ENCODE assay signal across 41 cellular contexts in genomic region chr17:11816409-11816808, GRCh38.
"Had no signal": no experiment of that assay in that cellular context is flagged by ENCODE, and none has a peak within 500 bp of the region (broad histone marks: within the 10 kb centered on the region; RNA-seq: fewer than 3 reads in every experiment).

No MANE protein-coding gene starts in this region.

- H3K27ac Mint-ChIP-seq: activated naive CD4-positive, alpha-beta T cell treated with anti-CD3 and anti-CD28 coated beads for 36 hours; activated naive CD4-positive, alpha-beta T cell treated with anti-CD3 and anti-CD28 coated beads, Interleukin-2, amount 10 ng/mL, durations not matched to agents 7 days and 5 days; activated naive CD4-positive, alpha-beta T cell treated with anti-CD3 and anti-CD28 coated beads, Interleukin-2, amount 50 U/mL, for 24 hours; activated naive CD4-positive, alpha-beta T cell treated with anti-CD3 and anti-CD28 coated beads, Interleukin-2, amount 50 U/mL, for 72 hours; activated naive CD8-positive, alpha-beta T cell; activated naive CD8-positive, alpha-beta T cell treated with anti-CD3 and anti-CD28 coated beads for 36 hours; activated naive CD8-positive, alpha-beta T cell treated with anti-CD3 and anti-CD28 coated beads, Interleukin-2, amount 10 ng/mL, durations not matched to agents 7 days and 5 days; activated naive CD8-positive, alpha-beta T cell treated with anti-CD3 and anti-CD28 coated beads, Interleukin-2, amount 50 U/mL, for 24 hours; activated T-cell treated with anti-CD3 and anti-CD28 coated beads, Interleukin-2, amount 50 U/mL, for 24 hours; activated T-cell treated with anti-CD3 and anti-CD28 coated beads, Interleukin-2, amount 50 U/mL, for 72 hours; activated T-helper 1 cell treated with anti-CD3 and anti-CD28 coated beads, Interleukin-12 subunit alpha, Interleukin-12 subunit beta, Interleukin-2, Interleukin-4 antibody, amounts not matched to agents 30 ng/mL and 10 ng/mL and 1 ng/mL, durations not matched to agents 14 hours and 24 hours and 36 hours; activated T-helper 17 cell treated with anti-CD3 and anti-CD28 coated beads, Interleukin-2, amount 50 U/mL, for 72 hours; activated T-helper 2 cell treated with anti-CD3 and anti-CD28 coated beads, Interferon-gamma antibody, Interleukin-2, Interleukin-4, amounts not matched to agents 10 μg/mL and 5 μg/mL and 100 μg/mL, durations not matched to agents 14 hours and 24 hours and 36 hours; brain had no signal

- H3K27me3 ChIP-seq: adrenal gland, ascending aorta, body of pancreas, brain microvascular endothelial cell, breast epithelium, cardiac muscle cell had no signal

- H3K4me3 Mint-ChIP-seq: activated naive CD4-positive, alpha-beta T cell treated with anti-CD3 and anti-CD28 coated beads for 36 hours; activated naive CD4-positive, alpha-beta T cell treated with anti-CD3 and anti-CD28 coated beads, Interleukin-2, amount 10 ng/mL, durations not matched to agents 7 days and 5 days; activated naive CD4-positive, alpha-beta T cell treated with anti-CD3 and anti-CD28 coated beads, Interleukin-2, amount 50 U/mL, for 24 hours; activated naive CD8-positive, alpha-beta T cell; activated naive CD8-positive, alpha-beta T cell treated with anti-CD3 and anti-CD28 coated beads for 36 hours; activated naive CD8-positive, alpha-beta T cell treated with anti-CD3 and anti-CD28 coated beads, Interleukin-2, amount 10 ng/mL, durations not matched to agents 7 days and 5 days; activated naive CD8-positive, alpha-beta T cell treated with anti-CD3 and anti-CD28 coated beads, Interleukin-2, amount 50 U/mL, for 24 hours; activated T-cell treated with anti-CD3 and anti-CD28 coated beads, Interleukin-2, amount 50 U/mL, for 24 hours; activated T-cell treated with anti-CD3 and anti-CD28 coated beads, Interleukin-2, amount 50 U/mL, for 4 hours; activated T-cell treated with anti-CD3 and anti-CD28 coated beads, Interleukin-2, amount 50 U/mL, for 72 hours; activated T-helper 1 cell treated with anti-CD3 and anti-CD28 coated beads, Interleukin-12 subunit alpha, Interleukin-12 subunit beta, Interleukin-2, Interleukin-4 antibody, amounts not matched to agents 30 ng/mL and 10 ng/mL and 1 ng/mL, durations not matched to agents 14 hours and 24 hours and 36 hours; activated T-helper 17 cell treated with anti-CD3 and anti-CD28 coated beads, Interleukin-2, amount 50 U/mL, for 72 hours; brain; central memory CD8-positive, alpha-beta T cell had no signal

- H3K9me3 Mint-ChIP-seq: activated naive CD4-positive, alpha-beta T cell treated with anti-CD3 and anti-CD28 coated beads, Interleukin-2, amount 50 U/mL, for 24 hours; activated naive CD8-positive, alpha-beta T cell treated with anti-CD3 and anti-CD28 coated beads for 36 hours; activated naive CD8-positive, alpha-beta T cell treated with anti-CD3 and anti-CD28 coated beads, Interleukin-2, amount 10 ng/mL, durations not matched to agents 7 days and 5 days; activated naive CD8-positive, alpha-beta T cell treated with anti-CD3 and anti-CD28 coated beads, Interleukin-2, amount 50 U/mL, for 24 hours; activated T-cell treated with anti-CD3 and anti-CD28 coated beads, Interleukin-2, amount 50 U/mL, for 24 hours; activated T-cell treated with anti-CD3 and anti-CD28 coated beads, Interleukin-2, amount 50 U/mL, for 4 hours; activated T-helper 1 cell treated with anti-CD3 and anti-CD28 coated beads, Interleukin-12 subunit alpha, Interleukin-12 subunit beta, Interleukin-2, Interleukin-4 antibody, amounts not matched to agents 30 ng/mL and 10 ng/mL and 1 ng/mL, durations not matched to agents 14 hours and 24 hours and 36 hours; activated T-helper 17 cell treated with anti-CD3 and anti-CD28 coated beads, Interleukin-2, amount 50 U/mL, for 72 hours; central memory CD8-positive, alpha-beta T cell had no signal

- H3K36me3 Mint-ChIP-seq: activated naive CD4-positive, alpha-beta T cell treated with anti-CD3 and anti-CD28 coated beads, Interleukin-2, amount 10 ng/mL, durations not matched to agents 7 days and 5 days; activated naive CD4-positive, alpha-beta T cell treated with anti-CD3 and anti-CD28 coated beads, Interleukin-2, amount 50 U/mL, for 24 hours; activated naive CD4-positive, alpha-beta T cell treated with anti-CD3 and anti-CD28 coated beads, Interleukin-2, amount 50 U/mL, for 72 hours; activated naive CD8-positive, alpha-beta T cell; activated naive CD8-positive, alpha-beta T cell treated with anti-CD3 and anti-CD28 coated beads for 36 hours; activated naive CD8-positive, alpha-beta T cell treated with anti-CD3 and anti-CD28 coated beads, Interleukin-2, amount 10 ng/mL, durations not matched to agents 7 days and 5 days; brain had no signal

- H3K27me3 Mint-ChIP-seq: activated naive CD4-positive, alpha-beta T cell treated with anti-CD3 and anti-CD28 coated beads, Interleukin-2, amount 10 ng/mL, durations not matched to agents 7 days and 5 days; activated naive CD4-positive, alpha-beta T cell treated with anti-CD3 and anti-CD28 coated beads, Interleukin-2, amount 50 U/mL, for 24 hours; activated naive CD8-positive, alpha-beta T cell treated with anti-CD3 and anti-CD28 coated beads for 36 hours; activated naive CD8-positive, alpha-beta T cell treated with anti-CD3 and anti-CD28 coated beads, Interleukin-2, amount 10 ng/mL, durations not matched to agents 7 days and 5 days; activated naive CD8-positive, alpha-beta T cell treated with anti-CD3 and anti-CD28 coated beads, Interleukin-2, amount 50 U/mL, for 24 hours; activated T-cell treated with anti-CD3 and anti-CD28 coated beads, Interleukin-2, amount 50 U/mL, for 24 hours; brain; central memory CD8-positive, alpha-beta T cell had no signal

- H3K4me3 ChIP-seq: adrenal gland, ascending aorta, body of pancreas, breast epithelium, cardiac muscle cell had no signal

- H3K4me1 ChIP-seq: adrenal gland, ascending aorta, body of pancreas, breast epithelium had no signal

- H3K36me3 ChIP-seq: adrenal gland, ascending aorta, brain microvascular endothelial cell, breast epithelium, cardiac muscle cell had no signal

- FAIRE-seq: astrocyte, bronchial epithelial cell had no signal

- H3K4me1 Mint-ChIP-seq: activated naive CD4-positive, alpha-beta T cell treated with anti-CD3 and anti-CD28 coated beads, Interleukin-2, amount 10 ng/mL, durations not matched to agents 7 days and 5 days; activated naive CD4-positive, alpha-beta T cell treated with anti-CD3 and anti-CD28 coated beads, Interleukin-2, amount 50 U/mL, for 24 hours; activated naive CD8-positive, alpha-beta T cell treated with anti-CD3 and anti-CD28 coated beads for 36 hours; activated naive CD8-positive, alpha-beta T cell treated with anti-CD3 and anti-CD28 coated beads, Interleukin-2, amount 10 ng/mL, durations not matched to agents 7 days and 5 days; activated naive CD8-positive, alpha-beta T cell treated with anti-CD3 and anti-CD28 coated beads, Interleukin-2, amount 50 U/mL, for 24 hours; activated T-helper 17 cell treated with anti-CD3 and anti-CD28 coated beads, Interleukin-2, amount 50 U/mL, for 72 hours; brain; central memory CD8-positive, alpha-beta T cell had no signal

- DNase-seq: activated effector memory CD4-positive, alpha-beta T cell treated with anti-CD3 and anti-CD28 coated beads, Interleukin-2, amount 50 U/mL, for 16 hours; activated effector memory CD4-positive, alpha-beta T cell treated with Interleukin-2 at 50 U/mL for 16 hours; activated gamma-delta T cell; activated gamma-delta T cell treated with Interleukin-2 at 50 U/mL for 16 hours; activated naive CD4-positive, alpha-beta T cell; activated naive CD4-positive, alpha-beta T cell treated with anti-CD3 and anti-CD28 coated beads for 36 hours; activated naive CD4-positive, alpha-beta T cell treated with anti-CD3 and anti-CD28 coated beads, Interleukin-2, amount 10 ng/mL, durations not matched to agents 7 days and 5 days; activated naive CD4-positive, alpha-beta T cell treated with anti-CD3 and anti-CD28 coated beads, Interleukin-2, amount 50 U/mL, for 16 hours; activated naive CD4-positive, alpha-beta T cell treated with Interleukin-2 at 50 U/mL for 16 hours; activated naive CD8-positive, alpha-beta T cell treated with anti-CD3 and anti-CD28 coated beads for 36 hours; activated naive CD8-positive, alpha-beta T cell treated with anti-CD3 and anti-CD28 coated beads, Interleukin-2, amount 10 ng/mL, durations not matched to agents 7 days and 5 days; activated naive CD8-positive, alpha-beta T cell treated with anti-CD3 and anti-CD28 coated beads, Interleukin-2, amount 50 U/mL, for 24 hours; activated T-cell treated with anti-CD3 and anti-CD28 coated beads for 4 hours; activated T-cell treated with anti-CD3 and anti-CD28 coated beads, Interleukin-2, amount 50 U/mL, for 1 hour; activated T-cell treated with anti-CD3 and anti-CD28 coated beads, Interleukin-2, amount 50 U/mL, for 24 hours; activated T-cell treated with anti-CD3 and anti-CD28 coated beads, Interleukin-2, amount 50 U/mL, for 4 hours; activated T-cell treated with anti-CD3 and anti-CD28 coated beads, Interleukin-2, amount 50 U/mL, for 48 hours; activated T-cell treated with anti-CD3 and anti-CD28 coated beads, Interleukin-2, amount 50 U/mL, for 72 hours; adrenal gland; amniotic stem cell; amygdala; anterior cingulate cortex; aorta; body of pancreas; brain microvascular endothelial cell; caudate nucleus; central memory CD4-positive, alpha-beta T cell; cerebellar nuclear complex had no signal

- H3K9me3 ChIP-seq: adrenal gland, ascending aorta, body of pancreas, breast epithelium had no signal

- ATAC-seq: activated naive CD4-positive, alpha-beta T cell treated with anti-CD3 and anti-CD28 coated beads, Interleukin-2, amount 50 U/mL, for 72 hours; activated naive CD8-positive, alpha-beta T cell treated with anti-CD3 and anti-CD28 coated beads, Interleukin-2, amount 50 U/mL, for 24 hours; activated T-cell treated with anti-CD3 and anti-CD28 coated beads, Interleukin-2, amount 50 U/mL, for 4 hours; activated T-cell treated with anti-CD3 and anti-CD28 coated beads, Interleukin-2, amount 50 U/mL, for 72 hours; activated T-helper 17 cell treated with anti-CD3 and anti-CD28 coated beads, Interleukin-2, amount 50 U/mL, for 72 hours; body of pancreas had no signal

- H3K27ac ChIP-seq: adrenal gland, ascending aorta, body of pancreas, brain microvascular endothelial cell, breast epithelium, cardiac muscle cell had no signal
